In genomic region chr13:50529154-50529882, GRCh38 we compare ENCODE assay signal across 1 cellular context.
TF ChIP-seq lines count a peak whose summit lies in the region.

No MANE protein-coding gene starts in this region.

TF ChIP-seq in HEK293, 187 proteins besides CTCF, POLR2A, EP300 and RAD21 (continued from another document):
- peak; percentile 99 for TF ChIP-seq PRDM4 (tag by site-specific recombination; IDR thresholded peaks at IDR 0.05)
TF ChIP-seq in HEK293: peak in this region for 46.
